Comparison of ENCODE assay signal across 20 cellular contexts in the genomic region with DNA sequence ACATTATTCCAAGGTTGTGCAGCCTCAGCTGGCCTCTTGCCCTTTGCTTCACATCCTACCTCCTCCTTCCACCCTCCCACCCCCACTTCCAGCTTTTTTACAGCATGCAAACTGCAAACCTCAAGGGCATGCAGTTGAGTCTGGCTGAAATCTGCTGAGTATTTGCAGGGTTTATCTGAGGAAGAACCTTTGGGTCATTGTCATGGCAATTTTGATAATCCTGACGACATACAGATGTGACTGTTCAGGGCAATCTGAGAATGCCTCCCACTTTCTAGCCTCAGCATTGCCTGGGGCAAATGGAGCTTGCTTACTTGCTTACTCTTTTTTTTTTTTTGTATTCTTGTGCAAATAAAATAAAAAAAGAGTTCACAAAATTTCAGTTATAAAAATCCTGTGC. TPM values are rescaled to one million over a fixed set of nuclear protein-coding genes. Genes with fewer than 3 reads are reported as not detected.
A peak's percentile ranks its signal among the peaks of the same experiment; 100 is the strongest.
DNase-seq lines count a peak whose midpoint lies in the region; ATAC-seq and TF ChIP-seq lines count a peak whose summit lies in the region.
"Had no signal": no experiment of that assay in that cellular context is flagged by ENCODE, and none has a peak within 500 bp of the region (broad histone marks: within the 10 kb centered on the region; RNA-seq: fewer than 3 reads in every experiment).

No MANE protein-coding gene starts in this region.

- H4K8ac ChIP-seq in mesendoderm (ENCODE audit: low read depth, low read length) = no peak overlapping the region

- H3K36me3 ChIP-seq in SK-N-SH (replicated peaks in 1 of 2; ENCODE audit: control insufficient read depth in 1 of 2, insufficient read depth in 2 of 2, low read length in 1 of 2) = no peaks in the 10 kb centered on the region
- no peaks in the 10 kb centered on the region for H3K36me3 ChIP-seq in mesendoderm (ENCODE audit: control insufficient read depth, insufficient read depth, low read length)
- H3K36me3 ChIP-seq: BLaER1 treated with 17β-estradiol and CSF1 and Interleukin-3, amounts not matched to agents 10 nM and 100 nM had no signal

- H3K27me3 ChIP-seq in SK-N-SH (ENCODE audit: insufficient read depth) (no peaks in the 10 kb centered on the region), mesendoderm (ENCODE audit: insufficient read depth, low read length, poor library complexity) (no peaks in the 10 kb centered on the region)
- H3K27me3 ChIP-seq: BLaER1 treated with 17β-estradiol and CSF1 and Interleukin-3, amounts not matched to agents 10 nM and 100 nM had no signal

- no peaks in the 10 kb centered on the region for H4K20me1 ChIP-seq in SK-N-SH (ENCODE audit: insufficient read depth)
- H4K20me1 ChIP-seq: BLaER1 treated with 17β-estradiol and CSF1 and Interleukin-3, amounts not matched to agents 10 nM and 100 nM had no signal

- H3K27ac ChIP-seq in SK-N-SH (ENCODE audit: low read depth in 2 of 2, low read length in 1 of 2) (no peak overlapping the region), mesendoderm (ENCODE audit: low read depth, low read length) (no peak overlapping the region)
- H3K27ac ChIP-seq: 22Rv1; A549; BLaER1 treated with 17β-estradiol and CSF1 and Interleukin-3, amounts not matched to agents 10 nM and 100 nM had no signal

- H3K4me3 ChIP-seq in SK-N-SH (ENCODE audit: low read depth in 2 of 2, low read length in 1 of 2) (no peak overlapping the region), mesendoderm (ENCODE audit: low read length) (no peak overlapping the region)
- H3K4me3 ChIP-seq: A549; BLaER1 treated with 17β-estradiol and CSF1 and Interleukin-3, amounts not matched to agents 10 nM and 100 nM; GM12878 had no signal

- no peaks in the 10 kb centered on the region for H3K9me3 ChIP-seq in SK-N-SH
- H3K9me3 ChIP-seq: A549 had no signal

- H2BK120ac ChIP-seq in mesendoderm (ENCODE audit: low read depth, low read length) = no peak overlapping the region

- no peak overlapping the region for H3K23ac ChIP-seq in mesendoderm (ENCODE audit: low read length)

- no peak for TF ChIP-seq RAD21 in SK-N-SH (IDR thresholded peaks at IDR 0.05; ENCODE audit: low read length)

- no peak overlapping the region for H2BK5ac ChIP-seq in mesendoderm (ENCODE audit: low read length)

- no peak overlapping the region for H2AK5ac ChIP-seq in mesendoderm (ENCODE audit: low read length)

- no peak for TF ChIP-seq CTCF in SK-N-SH (IDR thresholded peaks at IDR 0.05)

- H3K18ac ChIP-seq in mesendoderm (ENCODE audit: low read length) = no peak overlapping the region

- no peak overlapping the region for H3K56ac ChIP-seq in mesendoderm (ENCODE audit: low read length)

- ATAC-seq in SK-N-SH treated with all-trans-retinoic acid at 6 μM for 48 hours = no peak
- ATAC-seq in HG02840 (IDR thresholded peaks at IDR 0.05; ENCODE audit: low FRiP score, unreplicated experiment) = no peak
- ATAC-seq in left ventricle myocardium superior = no peak
- ATAC-seq: A549; CD8-positive, alpha-beta T cell; GM12878 had no signal

- peak; percentile 45 for DNase-seq in SK-N-SH
- DNase-seq in SK-N-DZ (ENCODE audit: low spot score) = peak; percentile 28
- peak; percentile 24 for DNase-seq in mesendoderm
- DNase-seq in NCI-H2029 treated with DMSO at 0.1 percent for 48 hours (lab: John Stamatoyannopoulos, UW) = no peak
- no peak for DNase-seq in left ventricle myocardium superior
- DNase-seq: CD8-positive, alpha-beta T cell; COR-L47; DMS 273 treated with DMSO at 0.1 percent for 48 hours; DMS53; DND-41; EL; H9 had no signal

- H3K79me1 ChIP-seq in mesendoderm (ENCODE audit: low read length) = no peaks in the 10 kb centered on the region

- no peaks in the 10 kb centered on the region for H3K9me2 ChIP-seq in SK-N-SH

- CTCF ChIA-PET in SK-N-SH (lab: Yijun Ruan, JAX) = interaction anchor here (0.6 kb wide), 1 partner anchor 140 kb away, joined by 3 read pairs; no protein-coding TSS in a partner anchor

- no peak overlapping the region for H2AFZ ChIP-seq in SK-N-SH (ENCODE audit: low read depth)

- 6% methylated on average over 1 of the region's 1 CpG for WGBS in SK-N-SH (ENCODE audit: low lambda C conversion rate)
- WGBS in mesendoderm (ENCODE audit: extremely low coverage, insufficient coverage, low lambda C conversion rate) = no CpG with 5 or more reads among the region's 1 CpG

- no peaks in the 10 kb centered on the region for H3K79me2 ChIP-seq in SK-N-SH (ENCODE audit: insufficient read depth)
- no peaks in the 10 kb centered on the region for H3K79me2 ChIP-seq in mesendoderm (ENCODE audit: control insufficient read depth, insufficient read depth, low read length)

- peaks cover 0 to 4% of the 10 kb centered on the region in 2 experiments; a peak in 1 of 4 replicates for H3K4me1 ChIP-seq in SK-N-SH (ENCODE audit: control insufficient read depth in 1 of 2, insufficient read depth in 2 of 2, low read depth in 1 of 2, low read length in 1 of 2)
- H3K4me1 ChIP-seq in mesendoderm (ENCODE audit: control insufficient read depth, low read depth, low read length) = no peaks in the 10 kb centered on the region
- H3K4me1 ChIP-seq: A549 had no signal

- intact Hi-C loops in left ventricle myocardium superior (cut with micrococcal nuclease) = no loop called here

- no peak overlapping the region for H3K9ac ChIP-seq in SK-N-SH
- H3K9ac ChIP-seq in mesendoderm (ENCODE audit: low read length) = no peak overlapping the region
- H3K9ac ChIP-seq: BLaER1 treated with 17β-estradiol and CSF1 and Interleukin-3, amounts not matched to agents 10 nM and 100 nM had no signal

- no peak overlapping the region for H2BK15ac ChIP-seq in mesendoderm (replicated peaks; ENCODE audit: low read depth)

- H4K5ac ChIP-seq in mesendoderm (ENCODE audit: low read length) = no peak overlapping the region

- POLR2A ChIA-PET in SK-N-SH (lab: Yijun Ruan, JAX) = interaction anchor here (0.7 kb wide), 1 partner anchor 1152 kb away, joined by 4 read pairs; no protein-coding TSS in a partner anchor

- H3K4ac ChIP-seq in mesendoderm (ENCODE audit: low read depth, low read length) = no peak overlapping the region

- no peaks in the 10 kb centered on the region for H3F3A ChIP-seq in SK-N-SH (replicated peaks; ENCODE audit: insufficient read depth)

- TF ChIP-seq EP300 in SK-N-SH (IDR thresholded peaks at IDR 0.05; ENCODE audit: borderline replicate concordance in 1 of 2, low read depth in 1 of 2, low read length in 1 of 2) = no peak

- H3K4me2 ChIP-seq in SK-N-SH = no peak overlapping the region
- no peak overlapping the region for H3K4me2 ChIP-seq in mesendoderm (ENCODE audit: low read length)
- H3K4me2 ChIP-seq: A549; BLaER1 treated with 17β-estradiol and CSF1 and Interleukin-3, amounts not matched to agents 10 nM and 100 nM had no signal

TF ChIP-seq in SK-N-SH, 30 proteins besides CTCF, POLR2A, EP300 and RAD21:
- TF ChIP-seq GATA2 (CRISPR knock-in tag; IDR thresholded peaks at IDR 0.05) = peak; percentile 42; the same call in 1 of the 2 replicates
- TF ChIP-seq, protein P1, sequence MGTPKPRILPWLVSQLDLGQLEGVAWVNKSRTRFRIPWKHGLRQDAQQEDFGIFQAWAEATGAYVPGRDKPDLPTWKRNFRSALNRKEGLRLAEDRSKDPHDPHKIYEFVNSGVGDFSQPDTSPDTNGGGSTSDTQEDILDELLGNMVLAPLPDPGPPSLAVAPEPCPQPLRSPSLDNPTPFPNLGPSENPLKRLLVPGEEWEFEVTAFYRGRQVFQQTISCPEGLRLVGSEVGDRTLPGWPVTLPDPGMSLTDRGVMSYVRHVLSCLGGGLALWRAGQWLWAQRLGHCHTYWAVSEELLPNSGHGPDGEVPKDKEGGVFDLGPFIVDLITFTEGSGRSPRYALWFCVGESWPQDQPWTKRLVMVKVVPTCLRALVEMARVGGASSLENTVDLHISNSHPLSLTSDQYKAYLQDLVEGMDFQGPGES (IDR thresholded peaks at IDR 0.05; ENCODE audit: low read depth, low read length) = no peak
- no peak for TF ChIP-seq ELF1 (IDR thresholded peaks at IDR 0.05)

TF ChIP-seq in SK-N-SH treated with all-trans-retinoic acid at 6 μM for 48 hours, 23 proteins besides CTCF, POLR2A, EP300 and RAD21:
- TF ChIP-seq CSDC2 (CRISPR knock-in tag; IDR thresholded peaks at IDR 0.05) (no peak), GLIS3 (CRISPR knock-in tag; IDR thresholded peaks at IDR 0.05) (no peak), ZC3H10 (CRISPR knock-in tag; IDR thresholded peaks at IDR 0.05) (no peak), ZFP30 (CRISPR knock-in tag; IDR thresholded peaks at IDR 0.05) (no peak), SNAI2 (CRISPR knock-in tag; IDR thresholded peaks at IDR 0.05) (no peak), RARB (CRISPR knock-in tag; IDR thresholded peaks at IDR 0.05) (no peak), ZNF565 (CRISPR knock-in tag; conservative IDR thresholded peaks at IDR 0.05; ENCODE audit: low read depth) (no peak), ARNTL (CRISPR knock-in tag; IDR thresholded peaks at IDR 0.05; ENCODE audit: borderline replicate concordance, low read depth) (no peak)

RNA-seq across cellular contexts. Expression of gene LHCGR, which starts 23.5 kb away (rescaled TPM):
- not detected in 2 replicates for polyA plus RNA-seq in SK-N-SH (2012; rRNA removed)
- polyA plus RNA-seq in SK-N-SH (2012; cell fraction: cytosol; rRNA removed) = not detected in 2 replicates
- not detected in 2 replicates for polyA plus RNA-seq in SK-N-SH (2012; cell fraction: nucleus; rRNA removed)
- polyA plus RNA-seq in SK-N-DZ (2014; cell fraction: cytosol; rRNA removed) = 0.46 TPM in 1 of 2 replicates, not detected in the other
- 1.8 TPM in 1 of 2 replicates, not detected in the other for polyA plus RNA-seq in SK-N-DZ (2014; cell fraction: nucleus; rRNA removed)
- 0.08 TPM for polyA plus RNA-seq in mesendoderm (2013, experiment 1 of 2)
- polyA plus RNA-seq in mesendoderm (2013, experiment 2 of 2) = 0.13 TPM
- 0.10 TPM for total RNA-seq in left ventricle myocardium superior
- total RNA-seq: CD8-positive, alpha-beta T cell; G401; HT-29 had no signal
- polyA plus RNA-seq: A549 had no signal

Comparison
In these comparisons a context has a peak if more than half of its experiments do, and no peak if none do; other contexts are left out.
1. DNase-seq: peak in SK-N-SH (single experiment), SK-N-DZ (single experiment) and mesendoderm (single experiment); none in NCI-H2029 treated with DMSO at 0.1 percent for 48 hours (single experiment) and left ventricle myocardium superior (single experiment).